2 cellular contexts compared by ENCODE assay signal in genomic region chr1:93672477-93673158, GRCh38.
TF ChIP-seq lines count a peak whose summit lies in the region.

No MANE protein-coding gene starts in this region.

TF ChIP-seq in HEK293, 187 proteins besides CTCF, POLR2A, EP300 and RAD21 (continued from another document):
- TF ChIP-seq PRDM10 (tag by site-specific recombination; IDR thresholded peaks at IDR 0.05) (0 out of 2 replicates have a peak, but pooled peaks have one; percentile 33), EGR2 (tag by site-specific recombination; IDR thresholded peaks at IDR 0.05; ENCODE audit: low read depth) (no peak)

TF ChIP-seq in K562, 482 proteins besides CTCF, POLR2A, EP300 and RAD21 (continued from another document):
- TF ChIP-seq FOXJ2 (tag; IDR thresholded peaks at IDR 0.05) (0 out of 2 replicates have a peak, but pooled peaks have one; percentile 7), NFE2L1 (tag; IDR thresholded peaks at IDR 0.05; ENCODE audit: borderline replicate concordance, low read depth) (no peak), CBX3 (IDR thresholded peaks at IDR 0.05; ENCODE audit: borderline replicate concordance in 1 of 2, low read length in 2 of 2) (no peak), ARID2 (IDR thresholded peaks at IDR 0.05) (no peak), ZNF217 (CRISPR knock-in tag; IDR thresholded peaks at IDR 0.05) (no peak), FOXP4 (CRISPR knock-in tag; IDR thresholded peaks at IDR 0.05; ENCODE audit: borderline replicate concordance) (no peak)
